In genomic region chr5:127153521-127153920, GRCh38 we compare ENCODE assay signal across 35 cellular contexts.
"Had no signal": no experiment of that assay in that cellular context is flagged by ENCODE, and none has a peak within 500 bp of the region (broad histone marks: within the 10 kb centered on the region; RNA-seq: fewer than 3 reads in every experiment).

No MANE protein-coding gene starts in this region.

- DNase-seq: Karpas-422, Kasumi-1, MM.1S, MV-4-11, NCI-H1048, NCI-H1092, NCI-H1092 treated with DMSO at 0.1 percent for 48 hours, NCI-H1105, NCI-H1105 treated with DMSO at 0.1 percent for 48 hours, NCI-H1417, NCI-H1417 treated with DMSO at 0.1 percent for 48 hours, NCI-H1436, NCI-H1436 treated with DMSO at 0.1 percent for 48 hours, NCI-H146, NCI-H1694, NCI-H1694 treated with DMSO at 0.1 percent for 48 hours, NCI-H187, NCI-H187 treated with DMSO at 0.1 percent for 48 hours, NCI-H1930, NCI-H2029, NCI-H2029 treated with DMSO at 0.1 percent for 48 hours, NCI-H2081, NCI-H2081 treated with DMSO at 0.1 percent for 48 hours, NCI-H2107, NCI-H2171, NCI-H2171 treated with DMSO at 0.1 percent for 48 hours, NCI-H2227 treated with DMSO at 0.1 percent for 48 hours, NCI-H226, NCI-H345, NCI-H446, NCI-H446 treated with DMSO at 0.1 percent for 48 hours, NCI-H510A, NCI-H510A treated with DMSO at 0.1 percent for 48 hours, NCI-H524 had no signal

- H3K4me3 ChIP-seq: MG63 had no signal

- H3K36me3 ChIP-seq: MG63 had no signal

- H3K27me3 ChIP-seq: MG63 had no signal
